11 cellular contexts compared by ENCODE assay signal in genomic region chr13:99347911-99348451, GRCh38. TPM values are rescaled to one million over a fixed set of nuclear protein-coding genes. Genes with fewer than 3 reads are reported as not detected.
DNase-seq lines count a peak whose midpoint lies in the region; ATAC-seq and TF ChIP-seq lines count a peak whose summit lies in the region.
"Had no signal": no experiment of that assay in that cellular context is flagged by ENCODE, and none has a peak within 500 bp of the region (broad histone marks: within the 10 kb centered on the region; RNA-seq: fewer than 3 reads in every experiment).

No MANE protein-coding gene starts in this region.

- POLR2A ChIA-PET in activated B cell treated with CpG ODN at 0.5 μM for 24 hours (lab: Charles Lee) (interaction anchor here (0.5 to 2.6 kb wide), 15 partner anchors 9 to 147 kb away, joined by 3 to 19 read pairs (median 5); partner anchors contain the start of genes GPR183 and UBAC2), MCF 10A (lab: Yijun Ruan, JAX) (no interaction called here)

- H3K4me1 Mint-ChIP-seq in activated B cell treated with CpG ODN at 0.5 μM for 24 hours (peaks cover 63% of the 10 kb centered on the region), MCF 10A (ENCODE audit: insufficient read depth, unreplicated experiment) (no peaks in the 10 kb centered on the region)

- peak; percentile 48 for ATAC-seq in left ventricle myocardium superior
- no peak for ATAC-seq in Right ventricle myocardium superior (ENCODE audit: poor library complexity)
- peak; percentile 60 for ATAC-seq in HG02943 (IDR thresholded peaks at IDR 0.05; ENCODE audit: low read depth, unreplicated experiment)
- ATAC-seq in activated B cell treated with CpG ODN at 0.5 μM for 24 hours (ENCODE audit: low read depth), result peak; percentile 68
- ATAC-seq in HG03135 (IDR thresholded peaks at IDR 0.05; ENCODE audit: unreplicated experiment), result no peak

- intact Hi-C loops in left ventricle myocardium superior (cut with micrococcal nuclease) (no loop called here), Right ventricle myocardium superior (cut with DNase I) (no loop called here), activated B cell treated with CpG ODN at 0.5 μM for 24 hours (cut with micrococcal nuclease) (loop anchor here (1.0 kb wide), 2 partner anchors 8 to 13 kb away; no protein-coding TSS in a partner anchor), MCF 10A (cut with micrococcal nuclease) (no loop called here)

- CTCF ChIA-PET in activated B cell treated with CpG ODN at 0.5 μM for 24 hours (lab: Charles Lee) (interaction anchor here (0.7 to 2.9 kb wide), 6 partner anchors 18 to 78 kb away, joined by 3 to 19 read pairs (median 3); no protein-coding TSS in a partner anchor), MCF 10A (lab: Yijun Ruan, JAX) (interaction anchor here (1.4 to 1.5 kb wide), 2 partner anchors 24 to 78 kb away, joined by 3 read pairs; no protein-coding TSS in a partner anchor)

- H3K36me3 Mint-ChIP-seq in activated B cell treated with CpG ODN at 0.5 μM for 24 hours (ENCODE audit: low read depth), result peaks cover 78% of the 10 kb centered on the region
- peaks cover 50% of the 10 kb centered on the region for H3K36me3 Mint-ChIP-seq in MCF 10A (ENCODE audit: insufficient read depth, unreplicated experiment)

- TF ChIP-seq CTCF in activated B cell treated with CpG ODN at 0.5 μM for 24 hours (IDR thresholded peaks at IDR 0.05), result no peak
- no peak for TF ChIP-seq CTCF in MCF 10A (IDR thresholded peaks at IDR 0.05; ENCODE audit: unreplicated experiment)

- H3K27me3 Mint-ChIP-seq in activated B cell treated with CpG ODN at 0.5 μM for 24 hours (no peaks in the 10 kb centered on the region), MCF 10A (ENCODE audit: insufficient read depth, unreplicated experiment) (no peaks in the 10 kb centered on the region)

- peak overlapping the region; percentile 50 for H3K4me3 Mint-ChIP-seq in activated B cell treated with CpG ODN at 0.5 μM for 24 hours
- H3K4me3 Mint-ChIP-seq in MCF 10A (ENCODE audit: unreplicated experiment), result no peak overlapping the region

- DNase-seq in left ventricle myocardium superior, result no peak
- DNase-seq in Right ventricle myocardium superior, result no peak
- no peak for DNase-seq in activated B cell treated with CpG ODN at 0.5 μM for 24 hours
- no peak for DNase-seq in KG1 (lab: John Stamatoyannopoulos, UW)
- no peak for DNase-seq in MCF 10A (ENCODE audit: unreplicated experiment)
- DNase-seq: C1 segment of cervical spinal cord, NCI-H2227 treated with DMSO at 0.1 percent for 48 hours, SK-N-SH had no signal

- no peaks in the 10 kb centered on the region for H3K9me3 Mint-ChIP-seq in activated B cell treated with CpG ODN at 0.5 μM for 24 hours
- H3K9me3 Mint-ChIP-seq in MCF 10A (ENCODE audit: unreplicated experiment), result no peaks in the 10 kb centered on the region

- no TSS peak for BruUV-seq in MCF 10A (replicated peaks; lab: Mats Ljungman, UMichigan)

- H3K27ac ChIP-seq in temporal lobe (ENCODE audit: low read depth, low read length), result peak overlapping the region; percentile 72

- H3K27ac Mint-ChIP-seq in activated B cell treated with CpG ODN at 0.5 μM for 24 hours (peak overlapping the region; percentile 82), MCF 10A (ENCODE audit: low read depth, unreplicated experiment) (no peak overlapping the region)

RNA-seq across cellular contexts. Expression of gene GPR183, which starts 40.8 kb away (rescaled TPM):
- total RNA-seq in left ventricle myocardium superior (2.6 TPM), Right ventricle myocardium superior (1.6 TPM), activated B cell treated with CpG ODN at 0.5 μM for 24 hours (84.5 and 86.4 TPM in 2 replicates), temporal lobe (0.98 TPM), MCF 10A (2022) (not detected in 2 replicates)

Comparison
In these comparisons a context has a peak if more than half of its experiments do, and no peak if none do; other contexts are left out.
1. ATAC-seq: peak in left ventricle myocardium superior (single experiment), HG02943 (single experiment) and activated B cell treated with CpG ODN at 0.5 μM for 24 hours (single experiment); none in Right ventricle myocardium superior (single experiment) and HG03135 (single experiment).
2. RNA of gene GPR183, which starts 40.8 kb away (total RNA-seq): 84.5 to 86.4 TPM in activated B cell treated with CpG ODN at 0.5 μM for 24 hours; 2.6 TPM in left ventricle myocardium superior (single experiment), 1.6 TPM in Right ventricle myocardium superior (single experiment), 0.98 TPM in temporal lobe (single experiment) and not detected in MCF 10A; every median in the first group is over 10 times any median in the second.